ENCODE assay signal across 8 cellular contexts in the genomic region with DNA sequence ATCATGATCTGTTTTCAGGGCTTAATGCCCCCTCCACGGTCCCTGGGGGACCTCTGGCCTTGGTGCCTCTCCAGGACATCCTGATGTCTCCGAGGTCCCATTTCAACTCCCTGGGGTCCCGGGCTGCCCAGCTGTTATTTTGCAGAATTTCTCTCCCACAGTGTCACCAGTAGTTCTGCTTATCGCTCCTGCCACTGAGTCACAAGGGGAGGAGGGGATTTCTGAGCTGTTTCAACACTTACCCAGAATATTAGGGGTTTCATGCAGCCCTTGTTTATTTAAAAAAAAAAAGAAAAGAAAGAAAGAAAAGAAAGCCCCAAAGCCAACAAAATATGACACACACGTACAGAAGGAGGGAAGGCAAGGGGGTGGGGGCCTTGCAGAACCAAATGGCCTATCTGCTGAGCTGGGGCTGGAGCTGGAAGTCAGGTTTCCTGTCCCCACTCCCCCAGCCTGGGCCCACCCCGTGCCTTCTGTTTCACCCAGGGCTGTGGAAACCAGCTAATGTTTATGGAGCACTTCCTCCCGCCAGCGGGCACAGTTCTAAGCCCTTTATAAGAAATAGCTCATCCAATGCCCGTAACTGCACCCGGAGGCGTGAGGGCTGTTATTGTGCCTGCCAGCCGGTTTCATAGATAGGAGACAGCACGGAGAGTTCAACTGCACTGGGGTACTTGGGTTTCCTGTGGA. TPM values are rescaled to one million over a fixed set of nuclear protein-coding genes. Genes with fewer than 3 reads are reported as not detected.
A peak's percentile ranks its signal among the peaks of the same experiment; 100 is the strongest.
DNase-seq lines count a peak whose midpoint lies in the region; ATAC-seq lines count a peak whose summit lies in the region.

No MANE protein-coding gene starts in this region.

- H3K27ac ChIP-seq in BLaER1 = peak overlapping the region; percentile 87

- peaks cover 94% of the 10 kb centered on the region for H3K4me1 Mint-ChIP-seq in activated T-cell treated with anti-CD3 and anti-CD28 coated beads, Interleukin-2, amount 50 U/mL, for 72 hours (ENCODE audit: low read depth)

- no peaks in the 10 kb centered on the region for H3K36me3 Mint-ChIP-seq in activated T-cell treated with anti-CD3 and anti-CD28 coated beads, Interleukin-2, amount 50 U/mL, for 72 hours (ENCODE audit: insufficient read depth in 2 of 2)

- no peaks in the 10 kb centered on the region for H3K9me3 Mint-ChIP-seq in activated T-cell treated with anti-CD3 and anti-CD28 coated beads, Interleukin-2, amount 50 U/mL, for 72 hours

- DNase-seq in Kasumi-1 (lab: John Stamatoyannopoulos, UW) = peak; percentile 56 to 64
- peak; percentile 83 to 89 for DNase-seq in activated T-cell treated with anti-CD3 and anti-CD28 coated beads, Interleukin-2, amount 50 U/mL, for 72 hours
- peak; percentile 78 for DNase-seq in Right ventricle myocardium inferior (ENCODE audit: missing footprints)
- DNase-seq in skeletal muscle cell (ENCODE audit: low read depth) = no peak
- DNase-seq in NCI-H774 (lab: John Stamatoyannopoulos, UW) = no peak
- no peak for DNase-seq in NCI-H146 treated with DMSO at 0.1 percent for 48 hours (lab: John Stamatoyannopoulos, UW; ENCODE audit: unreplicated experiment)

- H3K27me3 ChIP-seq in BLaER1 = no peaks in the 10 kb centered on the region

- no peaks in the 10 kb centered on the region for H3K27me3 Mint-ChIP-seq in activated T-cell treated with anti-CD3 and anti-CD28 coated beads, Interleukin-2, amount 50 U/mL, for 72 hours (ENCODE audit: low read depth)

- peaks cover 94% of the 10 kb centered on the region for H3K4me1 ChIP-seq in BLaER1

- intact Hi-C loops in Right ventricle myocardium inferior (cut with DNase I) = no loop called here

- H3K4me3 ChIP-seq in BLaER1 = peak overlapping the region; percentile 63
- H3K4me3 ChIP-seq in skeletal muscle cell (ENCODE audit: low read depth, low read length) = peak overlapping the region; percentile 47

- peak overlapping the region; percentile 99 for H3K4me2 ChIP-seq in BLaER1

- peak; percentile 52 to 64 for ATAC-seq in activated T-cell treated with anti-CD3 and anti-CD28 coated beads, Interleukin-2, amount 50 U/mL, for 72 hours (replicated peaks in 1 of 2)
- peak; percentile 17 for ATAC-seq in Right ventricle myocardium inferior
- ATAC-seq in GM18909 (IDR thresholded peaks at IDR 0.05; ENCODE audit: poor library complexity, unreplicated experiment) = no peak

- peak overlapping the region; percentile 76 for H3K9ac ChIP-seq in BLaER1

- H3K36me3 ChIP-seq in BLaER1 = no peaks in the 10 kb centered on the region

- H3K9me3 ChIP-seq in BLaER1 = no peaks in the 10 kb centered on the region

- H3K27ac Mint-ChIP-seq in activated T-cell treated with anti-CD3 and anti-CD28 coated beads, Interleukin-2, amount 50 U/mL, for 72 hours = peak overlapping the region; percentile 92

- peak overlapping the region; percentile 83 to 94 for H3K4me3 Mint-ChIP-seq in activated T-cell treated with anti-CD3 and anti-CD28 coated beads, Interleukin-2, amount 50 U/mL, for 72 hours

- no peaks in the 10 kb centered on the region for H4K20me1 ChIP-seq in BLaER1

RNA-seq across cellular contexts. Expression of a gene that starts 8.4 kb away (rescaled TPM):
- 100 to 1,000 TPM; 424 to 433 TPM for total RNA-seq in activated T-cell treated with anti-CD3 and anti-CD28 coated beads, Interleukin-2, amount 50 U/mL, for 72 hours
- 8.7 TPM for total RNA-seq in Right ventricle myocardium inferior

RNA-seq across cellular contexts. Expression of a gene that starts 23.0 kb away (rescaled TPM):
- total RNA-seq in activated T-cell treated with anti-CD3 and anti-CD28 coated beads, Interleukin-2, amount 50 U/mL, for 72 hours = 1 to 10 TPM; 4.4 to 5.3 TPM
- 0.14 TPM for total RNA-seq in Right ventricle myocardium inferior

Comparison
In these comparisons a context has a peak if more than half of its experiments do, and no peak if none do; other contexts are left out.
1. DNase-seq: peak in Kasumi-1 (2 of 2), activated T-cell treated with anti-CD3 and anti-CD28 coated beads, Interleukin-2, amount 50 U/mL, for 72 hours (2 of 2) and Right ventricle myocardium inferior (single experiment); none in skeletal muscle cell (single experiment), NCI-H774 (single experiment) and NCI-H146 treated with DMSO at 0.1 percent for 48 hours (single experiment).
2. RNA of a gene that starts 8.4 kb away (total RNA-seq): 424 to 433 TPM in activated T-cell treated with anti-CD3 and anti-CD28 coated beads, Interleukin-2, amount 50 U/mL, for 72 hours; 8.7 TPM in Right ventricle myocardium inferior (single experiment); every median in the first group is over 10 times any median in the second.